13 cellular contexts compared by ENCODE assay signal in genomic region chr17:4368341-4368740, GRCh38. TPM values are rescaled to one million over a fixed set of nuclear protein-coding genes. Genes with fewer than 3 reads are reported as not detected.
DNase-seq lines count a peak whose midpoint lies in the region; ATAC-seq, FAIRE-seq and TF ChIP-seq lines count a peak whose summit lies in the region.
"Had no signal": no experiment of that assay in that cellular context is flagged by ENCODE, and none has a peak within 500 bp of the region (broad histone marks: within the 10 kb centered on the region; RNA-seq: fewer than 3 reads in every experiment).

No MANE protein-coding gene starts in this region.

- peaks cover 63% of the 10 kb centered on the region for H3K4me1 ChIP-seq in KMS-11 (ENCODE audit: low read depth, poor library complexity, severe bottlenecking)
- no peaks in the 10 kb centered on the region for H3K4me1 ChIP-seq in parathyroid adenoma

- H3K4me3 ChIP-seq in KMS-11 (IDR thresholded peaks at IDR 0.05; ENCODE audit: insufficient read depth, low read depth, low read length), result no peak overlapping the region
- H3K4me3 ChIP-seq in parathyroid adenoma (ENCODE audit: low read depth, low read length), result no peak overlapping the region
- H3K4me3 ChIP-seq: Peyer's patch had no signal

- no peak overlapping the region for H3K4me3 Mint-ChIP-seq in chondrocyte (ENCODE audit: unreplicated experiment)
- no peak overlapping the region for H3K4me3 Mint-ChIP-seq in activated T-cell treated with anti-CD3 and anti-CD28 coated beads, Interleukin-2, amount 50 U/mL, for 24 hours
- H3K4me3 Mint-ChIP-seq: CD14-positive monocyte had no signal

- no peak for TF ChIP-seq POLR2A in GM12891 (IDR thresholded peaks at IDR 0.05; ENCODE audit: low read depth, low read length)

- no peaks in the 10 kb centered on the region for H3K9me3 ChIP-seq in parathyroid adenoma (ENCODE audit: control insufficient read depth, low read length)
- H3K9me3 ChIP-seq: Peyer's patch had no signal

- no peak for ATAC-seq in GM19351 (IDR thresholded peaks at IDR 0.05; ENCODE audit: unreplicated experiment)

- H3K27ac ChIP-seq in KMS-11 (no peak overlapping the region), parathyroid adenoma (no peak overlapping the region)
- H3K27ac ChIP-seq: Peyer's patch had no signal

- no peaks in the 10 kb centered on the region for H4K20me1 ChIP-seq in KMS-11 (ENCODE audit: insufficient read depth)

- peak; percentile 41 for FAIRE-seq in GM12891 (lab: Jason Lieb, UNC)

- H3K9me3 Mint-ChIP-seq in chondrocyte (ENCODE audit: low read depth), result no peaks in the 10 kb centered on the region
- no peaks in the 10 kb centered on the region for H3K9me3 Mint-ChIP-seq in activated T-cell treated with anti-CD3 and anti-CD28 coated beads, Interleukin-2, amount 50 U/mL, for 24 hours
- H3K9me3 Mint-ChIP-seq: CD14-positive monocyte had no signal

- DNase-seq in GM12891 (ENCODE audit: insufficient read length, low spot score) (no peak), chondrocyte (ENCODE audit: low spot score) (peak; percentile 9), KG1 (lab: John Stamatoyannopoulos, UW) (no peak)
- DNase-seq in activated T-cell treated with anti-CD3 and anti-CD28 coated beads, Interleukin-2, amount 50 U/mL, for 24 hours, result no peak
- DNase-seq: GDM1, NCI-H1092 treated with DMSO at 0.1 percent for 48 hours, NCI-H1694 treated with DMSO at 0.1 percent for 48 hours, Peyer's patch, SHP77 treated with DMSO at 0.1 percent for 48 hours had no signal

- no peak for TF ChIP-seq CTCF in KMS-11 (conservative IDR thresholded peaks at IDR 0.05; ENCODE audit: low read depth, low read length)
- TF ChIP-seq CTCF in chondrocyte (IDR thresholded peaks at IDR 0.05), result no peak
- TF ChIP-seq CTCF in parathyroid adenoma (IDR thresholded peaks at IDR 0.05), result no peak

- peaks cover 16% of the 10 kb centered on the region for H3K4me1 Mint-ChIP-seq in chondrocyte (ENCODE audit: low read depth)
- peaks cover 19% of the 10 kb centered on the region for H3K4me1 Mint-ChIP-seq in activated T-cell treated with anti-CD3 and anti-CD28 coated beads, Interleukin-2, amount 50 U/mL, for 24 hours (ENCODE audit: low read depth)

- peaks cover 26% of the 10 kb centered on the region for H3K79me2 ChIP-seq in KMS-11 (ENCODE audit: insufficient read depth, low read depth)
- peaks cover 2% of the 10 kb centered on the region for H3K79me2 ChIP-seq in parathyroid adenoma

- no peak overlapping the region for H3K27ac Mint-ChIP-seq in chondrocyte (ENCODE audit: unreplicated experiment)
- H3K27ac Mint-ChIP-seq in activated T-cell treated with anti-CD3 and anti-CD28 coated beads, Interleukin-2, amount 50 U/mL, for 24 hours, result no peak overlapping the region
- H3K27ac Mint-ChIP-seq: CD14-positive monocyte had no signal

- no peak overlapping the region for H3K9ac ChIP-seq in KMS-11
- H3K9ac ChIP-seq in parathyroid adenoma, result no peak overlapping the region

- H3K36me3 ChIP-seq in KMS-11 (ENCODE audit: insufficient read depth) (no peaks in the 10 kb centered on the region), parathyroid adenoma (ENCODE audit: control insufficient read depth, insufficient read depth, low read length) (no peaks in the 10 kb centered on the region)
- H3K36me3 ChIP-seq: Peyer's patch had no signal

- H2AFZ ChIP-seq in KMS-11 (ENCODE audit: low read depth) (no peak overlapping the region), parathyroid adenoma (peak overlapping the region; percentile 23)

- H3K4me2 ChIP-seq in KMS-11 (0 out of 2 replicates have a peak overlapping the region, but pooled peaks have one; percentile 21), parathyroid adenoma (ENCODE audit: low read length) (no peak overlapping the region)

- H3K27me3 ChIP-seq in KMS-11 (ENCODE audit: insufficient read depth, low read depth) (no peaks in the 10 kb centered on the region), parathyroid adenoma (ENCODE audit: control insufficient read depth, insufficient read depth, low read length) (no peaks in the 10 kb centered on the region)
- H3K27me3 ChIP-seq: Peyer's patch had no signal

- H3K36me3 Mint-ChIP-seq in chondrocyte (ENCODE audit: low read depth), result no peaks in the 10 kb centered on the region
- peaks cover 10% of the 10 kb centered on the region for H3K36me3 Mint-ChIP-seq in activated T-cell treated with anti-CD3 and anti-CD28 coated beads, Interleukin-2, amount 50 U/mL, for 24 hours (ENCODE audit: low read depth)

- no peaks in the 10 kb centered on the region for H3K27me3 Mint-ChIP-seq in chondrocyte (ENCODE audit: low read depth)
- no peaks in the 10 kb centered on the region for H3K27me3 Mint-ChIP-seq in activated T-cell treated with anti-CD3 and anti-CD28 coated beads, Interleukin-2, amount 50 U/mL, for 24 hours

TF ChIP-seq in GM12891, 5 proteins besides CTCF, POLR2A, EP300 and RAD21:
- TF ChIP-seq POLR2AphosphoS5 (IDR thresholded peaks at IDR 0.05; ENCODE audit: low read depth, low read length), result no peak
- no peak for TF ChIP-seq TAF1 (IDR thresholded peaks at IDR 0.05; ENCODE audit: low read depth, low read length)
- TF ChIP-seq PAX5 (IDR thresholded peaks at IDR 0.05; ENCODE audit: insufficient read depth, low read length, severe bottlenecking), result no peak
- TF ChIP-seq SPI1 (IDR thresholded peaks at IDR 0.05; ENCODE audit: low read depth, low read length), result no peak
- TF ChIP-seq POU2F2 (IDR thresholded peaks at IDR 0.05; ENCODE audit: low read depth, low read length), result no peak

RNA-seq across cellular contexts. Expression of gene UBE2G1, which starts 1.9 kb away (rescaled TPM):
- polyA plus RNA-seq in GM12891 (2012; ENCODE audit: low read depth, missing spikeins), result 48.9 TPM
- 54.6 to 80.0 TPM (median 79.2 TPM) in 3 replicates for total RNA-seq in chondrocyte
